Comparison of ENCODE assay signal across 8 cellular contexts in genomic region chr3:196740476-196741400, GRCh38. TPM values are rescaled to one million over a fixed set of nuclear protein-coding genes. Genes with fewer than 3 reads are reported as not detected.
DNase-seq lines count a peak whose midpoint lies in the region; ATAC-seq and TF ChIP-seq lines count a peak whose summit lies in the region.

No MANE protein-coding gene starts in this region.

- H3K4me1 Mint-ChIP-seq in brain, result peaks cover 32% of the 10 kb centered on the region

- H3K4me3 Mint-ChIP-seq in brain, result peak overlapping the region; percentile 95 to 100 (median 99)

- peak; percentile 1 for ATAC-seq in HG03280 (IDR thresholded peaks at IDR 0.05; ENCODE audit: unreplicated experiment)
- peak; percentile 52 to 55 for ATAC-seq in gastrocnemius medialis

- in situ Hi-C loops in gastrocnemius medialis (cut with MboI; ENCODE audit: low sequenced_read_pairs in 4 of 4), result loop anchor here in 1 of 4 donors (10.0 kb wide), 1 partner anchor 54 kb away; no protein-coding TSS in a partner anchor

- no peaks in the 10 kb centered on the region for H3K27me3 ChIP-seq in SJSA1 (replicated peaks)
- no peaks in the 10 kb centered on the region for H3K27me3 ChIP-seq in gastrocnemius medialis

- H3K36me3 ChIP-seq in SJSA1 (peaks cover 8% of the 10 kb centered on the region), gastrocnemius medialis (no peaks in the 10 kb centered on the region)

- H3K4me3 ChIP-seq in SJSA1, result peak overlapping the region; percentile 87
- H3K4me3 ChIP-seq in iPS-18c (ENCODE audit: insufficient read depth, low read depth, low read length), result peak overlapping the region; percentile 90
- peak overlapping the region; percentile 65 to 86 (median 75) for H3K4me3 ChIP-seq in gastrocnemius medialis

- H3K27me3 Mint-ChIP-seq in brain, result peaks cover 10% of the 10 kb centered on the region

- DNase-seq in DMS153 treated with DMSO at 0.1 percent for 48 hours (lab: John Stamatoyannopoulos, UW; ENCODE audit: unreplicated experiment) (peak; percentile 48), DMS153 (lab: John Stamatoyannopoulos, UW) (no peak), SJSA1 (ENCODE audit: low read depth in 1 of 2, low spot score in 2 of 2) (peak; percentile 43 to 62), gastrocnemius medialis (no peak), NCI-H2029 (lab: John Stamatoyannopoulos, UW) (no peak)

- H3K9me3 ChIP-seq in SJSA1 (replicated peaks) (no peaks in the 10 kb centered on the region), iPS-18c (ENCODE audit: control insufficient read depth, insufficient read depth, low read length) (no peaks in the 10 kb centered on the region), gastrocnemius medialis (no peaks in the 10 kb centered on the region)

- TF ChIP-seq POLR2A in gastrocnemius medialis (IDR thresholded peaks at IDR 0.05), result no peak

- H3K27ac Mint-ChIP-seq in brain, result peak overlapping the region; percentile 96 to 100 (median 99)

- peaks cover 50% of the 10 kb centered on the region for H3K36me3 Mint-ChIP-seq in brain

- H3K4me1 ChIP-seq in SJSA1 (replicated peaks) (peaks cover 12% of the 10 kb centered on the region), gastrocnemius medialis (peaks cover 14 to 20% of the 10 kb centered on the region in 2 donors)

- H3K27ac ChIP-seq in SJSA1, result peak overlapping the region; percentile 87
- peak overlapping the region; percentile 87 to 98 (median 94) for H3K27ac ChIP-seq in gastrocnemius medialis

- no peak for TF ChIP-seq CTCF in brain (conservative IDR thresholded peaks at IDR 0.05)
- TF ChIP-seq CTCF in gastrocnemius medialis (IDR thresholded peaks at IDR 0.05 in 4 of 5, conservative IDR thresholded peaks at IDR 0.05 in 1 of 5), result no peak

- intact Hi-C loops in gastrocnemius medialis (cut with DNase I; ENCODE audit: low total_unique reads), result loop anchor here (5.0 kb wide), 1 partner anchor 127 kb away; the partner anchor contains the start of gene SENP5

- H3K9me3 Mint-ChIP-seq in brain, result peaks cover 2 to 13% (median 7%) of the 10 kb centered on the region in 5 experiments

RNA-seq across cellular contexts. Expression of gene PAK2, which starts 1.1 kb away (rescaled TPM):
- total RNA-seq in SJSA1 (2014; rRNA removed; shearing (Covaris generic)), result 19.5 and 22.4 TPM in 2 replicates
- 71.7 TPM for polyA plus RNA-seq in brain (ENCODE audit: insufficient read depth, low read depth, low replicate concordance)
- total RNA-seq in gastrocnemius medialis, result 10 to 100 TPM; 42.6 to 58.6 (median 50.1) TPM

RNA-seq across cellular contexts. Expression of gene PIGX, which starts 28.6 kb away (rescaled TPM):
- total RNA-seq in SJSA1 (2014; rRNA removed; shearing (Covaris generic)), result 32.7 and 63.1 TPM in 2 replicates
- polyA plus RNA-seq in brain (ENCODE audit: insufficient read depth, low read depth, low replicate concordance), result 33.0 TPM
- 10 to 100 TPM; 13.2 to 35.1 (median 28.8) TPM for total RNA-seq in gastrocnemius medialis

RNA-seq across cellular contexts. Expression of gene CEP19, which starts 28.7 kb away (rescaled TPM):
- 2.0 and 2.5 TPM in 2 replicates for total RNA-seq in SJSA1 (2014; rRNA removed; shearing (Covaris generic))
- 4.9 TPM for polyA plus RNA-seq in brain (ENCODE audit: insufficient read depth, low read depth, low replicate concordance)
- 1 to 10 TPM in 3 of 4 donors, under 1 TPM in 1; 0.62 to 4.1 (median 1.4) TPM for total RNA-seq in gastrocnemius medialis

Comparison
In these comparisons a context has a peak if more than half of its experiments do, and no peak if none do; other contexts are left out.
1. DNase-seq: peak in DMS153 treated with DMSO at 0.1 percent for 48 hours (single experiment) and SJSA1 (2 of 2); none in DMS153 (single experiment), gastrocnemius medialis (0 of 2) and NCI-H2029 (single experiment).
2. Peak in every context shown above with its lines, with median percentiles within 50 percentile points of each other: H3K4me3 ChIP-seq.